Comparison of ENCODE assay signal across 20 cellular contexts in genomic region chr2:238860966-238861730, GRCh38. TPM values are rescaled to one million over a fixed set of nuclear protein-coding genes. Genes with fewer than 3 reads are reported as not detected.
DNase-seq lines count a peak whose midpoint lies in the region; TF ChIP-seq lines count a peak whose summit lies in the region.
"Had no signal": no experiment of that assay in that cellular context is flagged by ENCODE, and none has a peak within 500 bp of the region (broad histone marks: within the 10 kb centered on the region; RNA-seq: fewer than 3 reads in every experiment).

No MANE protein-coding gene starts in this region.

- no peak overlapping the region for H3K4me3 ChIP-seq in fibroblast of villous mesenchyme (ENCODE audit: low read depth, low read length)
- no peak overlapping the region for H3K4me3 ChIP-seq in spleen
- H3K4me3 ChIP-seq: GM12878, SJCRH30 had no signal

- WGBS in spleen, 5 donors: 74 to 84% (median 79%) methylated on average over 21 of the region's 21 CpGs

- TF ChIP-seq CTCF in RWPE1 (conservative IDR thresholded peaks at IDR 0.05; ENCODE audit: low read depth): no peak
- TF ChIP-seq CTCF in fibroblast of villous mesenchyme (IDR thresholded peaks at IDR 0.05; ENCODE audit: insufficient read depth, low read depth, low read length): no peak
- TF ChIP-seq CTCF in spleen (IDR thresholded peaks at IDR 0.05 in 8 of 11, conservative IDR thresholded peaks at IDR 0.05 in 3 of 11): no peak

- POLR2A ChIA-PET in RWPE1 (lab: Yijun Ruan, JAX; ENCODE audit: low non-redundant PET): no interaction called here

- TF ChIP-seq POLR2A in spleen (IDR thresholded peaks at IDR 0.05): no peak

- H3K9me3 ChIP-seq in spleen: no peaks in the 10 kb centered on the region

- CTCF ChIA-PET in RWPE1 (lab: Yijun Ruan, JAX): interaction anchor here (0.6 kb wide), 2 partner anchors 285 to 1131 kb away, joined by 3 read pairs; no protein-coding TSS in a partner anchor

- intact Hi-C loops in spleen (cut with DNase I; ENCODE audit: low total_unique reads): no loop called here

- H3K4me1 ChIP-seq in spleen: peaks cover 0 to 12% (median 0%) of the 10 kb centered on the region in 6 donors

- H3K27me3 ChIP-seq in spleen (replicated peaks in 1 of 7): peaks cover 0 to 57% (median 0%) of the 10 kb centered on the region in 7 donors

- no peaks in the 10 kb centered on the region for H3K36me3 ChIP-seq in spleen
- H3K36me3 ChIP-seq: SJCRH30 had no signal

- H3K27ac ChIP-seq in RWPE1 (peak overlapping the region; percentile 6; the same call in 1 of the 2 replicates), spleen (no peak overlapping the region)
- H3K27ac ChIP-seq: SJCRH30 had no signal

- peak; percentile 91 for DNase-seq in EH (ENCODE audit: low read depth)
- no peak for DNase-seq in RWPE1 (ENCODE audit: low spot score)
- DNase-seq in fibroblast of villous mesenchyme (ENCODE audit: low read depth): peak; percentile 50
- DNase-seq in spleen: peak; percentile 44
- no peak for DNase-seq in NCI-H1694 treated with DMSO at 0.1 percent for 48 hours (lab: John Stamatoyannopoulos, UW)
- no peak for DNase-seq in cortex of kidney (lab: John Stamatoyannopoulos, UW)
- DNase-seq in RPMI8226: no peak
- DNase-seq: activated CD4-positive, alpha-beta T cell treated with anti-CD3 and anti-CD28 coated beads, Interleukin-2, amount 10 ng/mL, durations not matched to agents 24 days and 14 days; activated naive CD8-positive, alpha-beta T cell treated with anti-CD3 and anti-CD28 coated beads for 36 hours; CD8-positive, alpha-beta memory T cell; DMS53; effector CD4-positive, alpha-beta T cell; glutamatergic neuron; naive thymus-derived CD4-positive, alpha-beta T cell; NCI-H1105; NCI-H2081; SJCRH30; stimulated activated CD4-positive, alpha-beta T cell treated with anti-CD3 and anti-CD28 coated beads, Interleukin-15, amount 100 ng/mL, for 24 hours; T-helper 1 cell had no signal

RNA-seq across cellular contexts. Expression of gene TWIST2, which starts 13.3 kb away (rescaled TPM):
- 47.4 and 58.7 TPM in 2 replicates for total RNA-seq in fibroblast of villous mesenchyme
- 1 to 10 TPM; 2.1 to 9.0 (median 2.6) TPM for total RNA-seq in spleen
- 1 to 10 TPM; 1.7 to 2.4 (median 2.1) TPM for polyA plus RNA-seq in spleen
- total RNA-seq: activated CD4-positive, alpha-beta T cell treated with anti-CD3 and anti-CD28 coated beads, Interleukin-2, amount 10 ng/mL, durations not matched to agents 24 days and 14 days; activated naive CD8-positive, alpha-beta T cell treated with anti-CD3 and anti-CD28 coated beads for 36 hours; CD8-positive, alpha-beta memory T cell; GM12878; naive thymus-derived CD4-positive, alpha-beta T cell; SJCRH30 had no signal
- polyA plus RNA-seq: CD8-positive, alpha-beta memory T cell; GM12878; naive thymus-derived CD4-positive, alpha-beta T cell had no signal

Comparison
In these comparisons a context has a peak if more than half of its experiments do, and no peak if none do; other contexts are left out.
1. DNase-seq: peak in EH (single experiment), fibroblast of villous mesenchyme (single experiment) and spleen (single experiment); none in RWPE1 (single experiment), NCI-H1694 treated with DMSO at 0.1 percent for 48 hours (single experiment), cortex of kidney (single experiment) and RPMI8226 (single experiment).